1 cellular context compared by ENCODE assay signal in genomic region chr4:10179957-10180602, GRCh38.
TF ChIP-seq lines count a peak whose summit lies in the region.

No MANE protein-coding gene starts in this region.

TF ChIP-seq in K562, 482 proteins besides CTCF, POLR2A, EP300 and RAD21 (continued from another document and continues in another):
- TF ChIP-seq AFF1 (IDR thresholded peaks at IDR 0.05; ENCODE audit: low read depth in 1 of 2, partially characterized antibody in 2 of 2) (no peak), KLF6 (CRISPR knock-in tag; IDR thresholded peaks at IDR 0.05; ENCODE audit: borderline replicate concordance) (0 out of 2 replicates have a peak, but pooled peaks have one; percentile 35), RNF2 (IDR thresholded peaks at IDR 0.05) (no peak), KDM2B (CRISPR knock-in tag; IDR thresholded peaks at IDR 0.05) (no peak), ZNF140 (CRISPR knock-in tag; IDR thresholded peaks at IDR 0.05) (no peak), ELF1 (tag; IDR thresholded peaks at IDR 0.05) (no peak), MCM3 (IDR thresholded peaks at IDR 0.05) (no peak), ZNF589 (CRISPR knock-in tag; IDR thresholded peaks at IDR 0.05; ENCODE audit: low read depth) (no peak), TEAD4 (IDR thresholded peaks at IDR 0.05; ENCODE audit: low read length) (no peak), TEAD4 (CRISPR knock-in tag; IDR thresholded peaks at IDR 0.05; ENCODE audit: borderline replicate concordance) (no peak), WHSC1 (IDR thresholded peaks at IDR 0.05; ENCODE audit: low read length) (peak; percentile 70), TBP (optimal IDR thresholded peaks at IDR 0.05; ENCODE audit: low read depth, low read length) (no peak), ETV6 (IDR thresholded peaks at IDR 0.05; ENCODE audit: borderline replicate concordance in 1 of 2, low read depth in 2 of 2, low read length in 1 of 2) (no peak), ETV6 (CRISPR knock-in tag; IDR thresholded peaks at IDR 0.05; ENCODE audit: borderline replicate concordance) (no peak), ZNF184 (CRISPR knock-in tag; IDR thresholded peaks at IDR 0.05) (no peak), KLF1 (tag; IDR thresholded peaks at IDR 0.05) (no peak), HCFC1 (IDR thresholded peaks at IDR 0.05; ENCODE audit: low read depth, low read length) (no peak), PHF20 (IDR thresholded peaks at IDR 0.05; ENCODE audit: partially characterized antibody) (no peak), CSDE1 (IDR thresholded peaks at IDR 0.05) (no peak), SMARCB1 (IDR thresholded peaks at IDR 0.05; ENCODE audit: insufficient read length, low read depth) (no peak), CREB1 (IDR thresholded peaks at IDR 0.05) (no peak), CREB1 (CRISPR knock-in tag; IDR thresholded peaks at IDR 0.05) (no peak), STAT5B (CRISPR knock-in tag; IDR thresholded peaks at IDR 0.05) (0 out of 2 replicates have a peak, but pooled peaks have one; percentile 5), ZNF311 (CRISPR knock-in tag; IDR thresholded peaks at IDR 0.05) (peak; percentile 78), ZNF696 (CRISPR knock-in tag; conservative IDR thresholded peaks at IDR 0.05) (no peak), ZNF79 (CRISPR knock-in tag; IDR thresholded peaks at IDR 0.05; ENCODE audit: low read depth) (no peak), CREBBP (IDR thresholded peaks at IDR 0.05; ENCODE audit: low read depth, low read length) (no peak), TAF7 (tag; IDR thresholded peaks at IDR 0.05) (peak; percentile 72), PHF8 (IDR thresholded peaks at IDR 0.05; ENCODE audit: borderline replicate concordance, low read length) (no peak), RBM22 (IDR thresholded peaks at IDR 0.05; ENCODE audit: low read depth, low read length, poor library complexity, severe bottlenecking) (no peak), HNRNPH1 (optimal IDR thresholded peaks at IDR 0.05; ENCODE audit: low read depth, low read length) (no peak), L3MBTL2 (IDR thresholded peaks at IDR 0.05) (peak; percentile 46; the same call in 1 of the 2 replicates), HMG20A (CRISPR knock-in tag; conservative IDR thresholded peaks at IDR 0.05) (no peak), PCBP2 (IDR thresholded peaks at IDR 0.05; ENCODE audit: low read depth, low read length, poor library complexity, severe bottlenecking) (no peak), MGA (IDR thresholded peaks at IDR 0.05) (peak; percentile 56), ZNF707 (CRISPR knock-in tag; conservative IDR thresholded peaks at IDR 0.05) (no peak), DACH1 (IDR thresholded peaks at IDR 0.05; ENCODE audit: partially characterized antibody) (no peak), GABPB1 (CRISPR knock-in tag; IDR thresholded peaks at IDR 0.05) (no peak), MEF2A (IDR thresholded peaks at IDR 0.05; ENCODE audit: control insufficient read depth, low read depth, low read length) (no peak), ZNF778 (CRISPR knock-in tag; IDR thresholded peaks at IDR 0.05) (no peak), MAZ (CRISPR knock-in tag; conservative IDR thresholded peaks at IDR 0.05 in 1 of 2, IDR thresholded peaks at IDR 0.05 in 1 of 2) (no peak), NFRKB (IDR thresholded peaks at IDR 0.05; ENCODE audit: low read depth) (peak; percentile 37), ZNF436 (CRISPR knock-in tag; IDR thresholded peaks at IDR 0.05) (no peak), ZC3H8 (IDR thresholded peaks at IDR 0.05) (no peak), SETDB1 (IDR thresholded peaks at IDR 0.05; ENCODE audit: low read length) (no peak), CUX1 (CRISPR knock-in tag; IDR thresholded peaks at IDR 0.05) (peak; percentile 77; the same call in 1 of the 2 replicates), ATF3 (IDR thresholded peaks at IDR 0.05) (no peak), ATF3 (CRISPR knock-in tag; conservative IDR thresholded peaks at IDR 0.05) (no peak), NCOA2 (IDR thresholded peaks at IDR 0.05; ENCODE audit: partially characterized antibody in 2 of 2) (no peak), SAP30 (IDR thresholded peaks at IDR 0.05; ENCODE audit: borderline replicate concordance, insufficient read depth, low read depth, low read length, poor library complexity, severe bottlenecking) (no peak), YY1 (IDR thresholded peaks at IDR 0.05; ENCODE audit: borderline replicate concordance in 1 of 3, control insufficient read depth in 1 of 3, extremely low read depth in 1 of 3, insufficient read depth in 3 of 3, insufficient read length in 1 of 3, insufficient replicate concordance in 2 of 3, low read depth in 1 of 3, low read length in 2 of 3) (no peak)
